Comparison of ENCODE assay signal across 1 cellular context in the genomic region with DNA sequence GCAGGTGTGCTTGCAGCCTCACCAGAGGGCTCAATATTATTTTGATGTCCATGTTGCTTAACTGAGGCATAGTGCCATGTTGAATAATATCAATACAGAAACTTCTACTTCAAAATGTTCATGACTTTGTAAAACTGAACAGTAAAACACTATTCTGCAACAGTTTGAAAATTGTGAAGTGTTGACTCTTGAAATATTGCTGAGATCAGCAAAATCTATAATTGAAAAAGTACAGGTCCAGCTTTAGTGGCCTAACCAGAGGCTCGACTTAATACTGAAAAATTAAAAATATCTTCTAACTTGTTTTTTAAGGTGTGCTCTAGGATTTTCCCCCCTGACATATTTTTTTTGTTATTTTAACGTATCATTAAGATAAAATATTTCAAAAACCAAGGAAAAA.
A peak's percentile ranks its signal among the peaks of the same experiment; 100 is the strongest.
TF ChIP-seq lines count a peak whose summit lies in the region.

No MANE protein-coding gene starts in this region.

TF ChIP-seq in H1, 55 proteins besides CTCF, POLR2A, EP300 and RAD21 (continued from another document):
- TF ChIP-seq MAFK (IDR thresholded peaks at IDR 0.05; ENCODE audit: low read depth, low read length) (peak; percentile 98), CEBPB (IDR thresholded peaks at IDR 0.05; ENCODE audit: low read depth, low read length) (no peak)
TF ChIP-seq in H1: peak in this region for 1.
